In genomic region chr3:9898467-9899229, GRCh38 we compare ENCODE assay signal across 1 cellular context.
TF ChIP-seq lines count a peak whose summit lies in the region.

No MANE protein-coding gene starts in this region.

TF ChIP-seq in GM12878, 131 proteins besides CTCF, POLR2A, EP300 and RAD21:
- TF ChIP-seq MYB (IDR thresholded peaks at IDR 0.05; ENCODE audit: borderline replicate concordance, low read depth, low read length), result no peak
- TF ChIP-seq ZBTB33 (IDR thresholded peaks at IDR 0.05), result 0 out of 2 replicates have a peak, but pooled peaks have one; percentile 58
- TF ChIP-seq TCF12 (IDR thresholded peaks at IDR 0.05; ENCODE audit: low read depth, low read length), result no peak
- peak in 1 of 2 experiments; percentile 41; a peak in 1 of 4 replicates for TF ChIP-seq BHLHE40 (IDR thresholded peaks at IDR 0.05; ENCODE audit: borderline replicate concordance in 1 of 2, low read depth in 2 of 2, low read length in 1 of 2)
- TF ChIP-seq GABPA (IDR thresholded peaks at IDR 0.05; ENCODE audit: low read depth), result no peak
- 0 out of 2 replicates have a peak, but pooled peaks have one; percentile 24 for TF ChIP-seq MLLT1 (IDR thresholded peaks at IDR 0.05)
